In genomic region chr7:123751816-123752215, GRCh38 we compare ENCODE assay signal across 18 cellular contexts. TPM values are rescaled to one million over a fixed set of nuclear protein-coding genes. Genes with fewer than 3 reads are reported as not detected.
DNase-seq lines count a peak whose midpoint lies in the region; ATAC-seq and TF ChIP-seq lines count a peak whose summit lies in the region.
"Had no signal": no experiment of that assay in that cellular context is flagged by ENCODE, and none has a peak within 500 bp of the region (broad histone marks: within the 10 kb centered on the region; RNA-seq: fewer than 3 reads in every experiment).

No MANE protein-coding gene starts in this region.

- POLR2A ChIA-PET in MCF 10A (lab: Yijun Ruan, JAX) = interaction anchor here (0.8 to 9.2 kb wide), 5 partner anchors 16 to 195 kb away, joined by 3 to 367 read pairs (median 19); partner anchors contain the start of gene NDUFA5
- POLR2A ChIA-PET in activated CD4-positive, alpha-beta T cell treated with anti-CD3 and anti-CD28 coated beads for 36 hours (lab: Charles Lee) = no interaction called here

- TF ChIP-seq CTCF in MCF 10A (IDR thresholded peaks at IDR 0.05; ENCODE audit: unreplicated experiment) = no peak
- TF ChIP-seq CTCF in breast epithelium (IDR thresholded peaks at IDR 0.05) = no peak
- no peak for TF ChIP-seq CTCF in fibroblast of the aortic adventitia (IDR thresholded peaks at IDR 0.05; ENCODE audit: insufficient read depth, low read length)
- TF ChIP-seq CTCF in type B pancreatic cell (conservative IDR thresholded peaks at IDR 0.05) = no peak

- H3K9me3 ChIP-seq in breast epithelium = no peaks in the 10 kb centered on the region
- H3K9me3 ChIP-seq: Caco-2 had no signal

- CTCF ChIA-PET in MCF 10A (lab: Yijun Ruan, JAX) = interaction anchor here (0.8 to 1.5 kb wide), 2 partner anchors 15 to 18 kb away, joined by 4 to 9 read pairs; no protein-coding TSS in a partner anchor
- CTCF ChIA-PET in activated CD4-positive, alpha-beta T cell treated with anti-CD3 and anti-CD28 coated beads for 36 hours (lab: Charles Lee) = no interaction called here

- H3K4me1 ChIP-seq in breast epithelium = peaks cover 4 to 12% of the 10 kb centered on the region in 2 donors

- no peaks in the 10 kb centered on the region for H3K36me3 Mint-ChIP-seq in MCF 10A (ENCODE audit: insufficient read depth, unreplicated experiment)
- H3K36me3 Mint-ChIP-seq in activated naive CD8-positive, alpha-beta T cell treated with anti-CD3 and anti-CD28 coated beads for 36 hours = peaks cover 4% of the 10 kb centered on the region
- H3K36me3 Mint-ChIP-seq in type B pancreatic cell = no peaks in the 10 kb centered on the region
- peaks cover 5% of the 10 kb centered on the region for H3K36me3 Mint-ChIP-seq in activated CD4-positive, alpha-beta T cell treated with anti-CD3 and anti-CD28 coated beads for 36 hours (ENCODE audit: low read depth)

- H3K27me3 ChIP-seq in breast epithelium = no peaks in the 10 kb centered on the region

- BruUV-seq in MCF 10A (replicated peaks; lab: Mats Ljungman, UMichigan) = no TSS peak

- H3K9me3 Mint-ChIP-seq in MCF 10A (ENCODE audit: unreplicated experiment) (no peaks in the 10 kb centered on the region), type B pancreatic cell (no peaks in the 10 kb centered on the region)
- no peaks in the 10 kb centered on the region for H3K9me3 Mint-ChIP-seq in activated naive CD8-positive, alpha-beta T cell treated with anti-CD3 and anti-CD28 coated beads for 36 hours
- no peaks in the 10 kb centered on the region for H3K9me3 Mint-ChIP-seq in activated CD4-positive, alpha-beta T cell treated with anti-CD3 and anti-CD28 coated beads for 36 hours (ENCODE audit: low read depth)
- H3K9me3 Mint-ChIP-seq: activated naive CD8-positive, alpha-beta T cell treated with anti-CD3 and anti-CD28 coated beads, Interleukin-2, amount 10 ng/mL, durations not matched to agents 7 days and 5 days had no signal

- no peak overlapping the region for H3K27ac ChIP-seq in breast epithelium
- H3K27ac ChIP-seq: coronary artery, GM23248, HL-60 had no signal

- H3K4me3 Mint-ChIP-seq in MCF 10A (ENCODE audit: unreplicated experiment) = peak overlapping the region; percentile 20
- H3K4me3 Mint-ChIP-seq in activated naive CD8-positive, alpha-beta T cell treated with anti-CD3 and anti-CD28 coated beads for 36 hours = peak overlapping the region; percentile 6
- H3K4me3 Mint-ChIP-seq in type B pancreatic cell = peak overlapping the region; percentile 46
- H3K4me3 Mint-ChIP-seq in activated CD4-positive, alpha-beta T cell treated with anti-CD3 and anti-CD28 coated beads for 36 hours = no peak overlapping the region
- H3K4me3 Mint-ChIP-seq: activated naive CD8-positive, alpha-beta T cell treated with anti-CD3 and anti-CD28 coated beads, Interleukin-2, amount 10 ng/mL, durations not matched to agents 7 days and 5 days had no signal

- no peaks in the 10 kb centered on the region for H3K36me3 ChIP-seq in breast epithelium

- no peaks in the 10 kb centered on the region for H3K27me3 Mint-ChIP-seq in MCF 10A (ENCODE audit: insufficient read depth, unreplicated experiment)
- no peaks in the 10 kb centered on the region for H3K27me3 Mint-ChIP-seq in activated naive CD8-positive, alpha-beta T cell treated with anti-CD3 and anti-CD28 coated beads for 36 hours
- H3K27me3 Mint-ChIP-seq in type B pancreatic cell = no peaks in the 10 kb centered on the region
- no peaks in the 10 kb centered on the region for H3K27me3 Mint-ChIP-seq in activated CD4-positive, alpha-beta T cell treated with anti-CD3 and anti-CD28 coated beads for 36 hours

- H3K27ac Mint-ChIP-seq in MCF 10A (ENCODE audit: low read depth, unreplicated experiment) (peak overlapping the region; percentile 46), type B pancreatic cell (peak overlapping the region; percentile 20)
- no peak overlapping the region for H3K27ac Mint-ChIP-seq in activated naive CD8-positive, alpha-beta T cell treated with anti-CD3 and anti-CD28 coated beads for 36 hours
- H3K27ac Mint-ChIP-seq in activated CD4-positive, alpha-beta T cell treated with anti-CD3 and anti-CD28 coated beads for 36 hours = no peak overlapping the region
- H3K27ac Mint-ChIP-seq: activated naive CD8-positive, alpha-beta T cell treated with anti-CD3 and anti-CD28 coated beads, Interleukin-2, amount 10 ng/mL, durations not matched to agents 7 days and 5 days had no signal

- DNase-seq in MCF 10A (ENCODE audit: unreplicated experiment) = no peak
- no peak for DNase-seq in breast epithelium (ENCODE audit: low spot score in 2 of 2)
- DNase-seq in activated naive CD8-positive, alpha-beta T cell treated with anti-CD3 and anti-CD28 coated beads for 36 hours = no peak
- peak; percentile 80 for DNase-seq in fibroblast of the aortic adventitia (ENCODE audit: low read depth)
- DNase-seq in type B pancreatic cell (ENCODE audit: extremely low spot score, unreplicated experiment) = no peak
- DNase-seq in NCI-H748 (lab: John Stamatoyannopoulos, UW; ENCODE audit: unreplicated experiment) = no peak
- no peak for DNase-seq in NCI-H1930 (lab: John Stamatoyannopoulos, UW)
- DNase-seq in activated CD4-positive, alpha-beta T cell treated with anti-CD3 and anti-CD28 coated beads for 36 hours = no peak
- DNase-seq: activated naive CD8-positive, alpha-beta T cell treated with anti-CD3 and anti-CD28 coated beads, Interleukin-2, amount 10 ng/mL, durations not matched to agents 7 days and 5 days; Caco-2; GM23248; NCI-H1694 treated with DMSO at 0.1 percent for 48 hours; NCI-H526 treated with DMSO at 0.1 percent for 48 hours; SHP77 treated with DMSO at 0.1 percent for 48 hours; stimulated activated CD4-positive, alpha-beta T cell treated with anti-CD3 and anti-CD28 coated beads, Interleukin-15, amount 100 ng/mL, for 24 hours; substantia nigra had no signal

- no peak for TF ChIP-seq POLR2A in breast epithelium (IDR thresholded peaks at IDR 0.05)

- H3K4me1 Mint-ChIP-seq in MCF 10A (ENCODE audit: insufficient read depth, unreplicated experiment) (peaks cover 24% of the 10 kb centered on the region), type B pancreatic cell (ENCODE audit: unreplicated experiment) (peaks cover 13% of the 10 kb centered on the region)
- H3K4me1 Mint-ChIP-seq in activated naive CD8-positive, alpha-beta T cell treated with anti-CD3 and anti-CD28 coated beads for 36 hours = peaks cover 37% of the 10 kb centered on the region
- H3K4me1 Mint-ChIP-seq in activated CD4-positive, alpha-beta T cell treated with anti-CD3 and anti-CD28 coated beads for 36 hours = peaks cover 35% of the 10 kb centered on the region

- intact Hi-C loops in MCF 10A (cut with micrococcal nuclease) = no loop called here
- intact Hi-C loops in breast epithelium (cut with DNase I; ENCODE audit: low total_unique reads) = no loop called here
- intact Hi-C loops in activated CD4-positive, alpha-beta T cell treated with anti-CD3 and anti-CD28 coated beads for 36 hours (cut with DNase I, micrococcal nuclease) = no loop called here

- ATAC-seq in activated CD4-positive, alpha-beta T cell treated with anti-CD3 and anti-CD28 coated beads for 36 hours = no peak

- H3K4me3 ChIP-seq in breast epithelium (no peak overlapping the region), fibroblast of the aortic adventitia (ENCODE audit: low read depth, low read length) (no peak overlapping the region)
- H3K4me3 ChIP-seq: coronary artery, GM23248 had no signal

RNA-seq across cellular contexts. Expression of gene WASL, which starts 3.0 kb away (rescaled TPM):
- total RNA-seq in MCF 10A (2022) = 34.7 and 38.8 TPM in 2 replicates
- 10 to 100 TPM; 27.8 to 38.3 (median 37.8) TPM for total RNA-seq in breast epithelium
- 1 to 10 TPM; 5.1 to 5.5 TPM for total RNA-seq in activated naive CD8-positive, alpha-beta T cell treated with anti-CD3 and anti-CD28 coated beads for 36 hours
- 12.8 and 31.9 TPM in 2 replicates for total RNA-seq in fibroblast of the aortic adventitia (ENCODE audit: low replicate concordance)
- total RNA-seq in type B pancreatic cell (ENCODE audit: low replicate concordance) = 34.4 and 47.5 TPM in 2 replicates
- total RNA-seq in activated CD4-positive, alpha-beta T cell treated with anti-CD3 and anti-CD28 coated beads for 36 hours = 1 to 10 TPM; 5.5 TPM

Comparison
In these comparisons a context has a peak if more than half of its experiments do, and no peak if none do; other contexts are left out.
1. H3K27ac Mint-ChIP-seq: peak in MCF 10A (single experiment) and type B pancreatic cell (single experiment); none in activated naive CD8-positive, alpha-beta T cell treated with anti-CD3 and anti-CD28 coated beads for 36 hours (single experiment) and activated CD4-positive, alpha-beta T cell treated with anti-CD3 and anti-CD28 coated beads for 36 hours (single experiment).